Comparison of ENCODE assay signal across 1 cellular context in genomic region chr11:7595016-7595869, GRCh38.
TF ChIP-seq lines count a peak whose summit lies in the region.

No MANE protein-coding gene starts in this region.

TF ChIP-seq in K562, 482 proteins besides CTCF, POLR2A, EP300 and RAD21 (continued from another document):
- no peak for TF ChIP-seq REST (CRISPR knock-in tag; IDR thresholded peaks at IDR 0.05; ENCODE audit: low read depth)
